Comparison of ENCODE assay signal across 21 cellular contexts in genomic region chr17:31412511-31412910, GRCh38.
"Had no signal": no experiment of that assay in that cellular context is flagged by ENCODE, and none has a peak within 500 bp of the region (broad histone marks: within the 10 kb centered on the region; RNA-seq: fewer than 3 reads in every experiment).

No MANE protein-coding gene starts in this region.

- FAIRE-seq: astrocyte, islet of Langerhans had no signal

- H3K36me3 Mint-ChIP-seq: activated naive CD4-positive, alpha-beta T cell treated with anti-CD3 and anti-CD28 coated beads, Interleukin-2, amount 50 U/mL, for 24 hours; type B pancreatic cell had no signal

- H3K4me1 ChIP-seq: breast epithelium, foreskin keratinocyte, suprapubic skin had no signal

- ATAC-seq: activated CD8-positive, alpha-beta T cell treated with anti-CD3 and anti-CD28 coated beads for 36 hours; foreskin keratinocyte; left lobe of liver had no signal

- H3K27me3 Mint-ChIP-seq: activated CD8-positive, alpha-beta T cell treated with anti-CD3 and anti-CD28 coated beads for 36 hours; activated naive CD4-positive, alpha-beta T cell treated with anti-CD3 and anti-CD28 coated beads, Interleukin-2, amount 50 U/mL, for 24 hours; stimulated activated naive CD8-positive, alpha-beta T cell treated with anti-CD3 and anti-CD28 coated beads, Interleukin-15, Interleukin-2, amounts not matched to agents 100 ng/mL and 50 ng/mL, for 24 hours had no signal

- H3K4me3 ChIP-seq: breast epithelium, suprapubic skin had no signal

- H3K9me3 Mint-ChIP-seq: activated CD4-positive, alpha-beta T cell treated with anti-CD3 and anti-CD28 coated beads, Interleukin-2, amount 10 ng/mL, durations not matched to agents 24 days and 14 days; activated CD8-positive, alpha-beta T cell treated with anti-CD3 and anti-CD28 coated beads for 36 hours; activated naive CD4-positive, alpha-beta T cell treated with anti-CD3 and anti-CD28 coated beads, Interleukin-2, amount 50 U/mL, for 24 hours; activated T-helper 2 cell treated with anti-CD3 and anti-CD28 coated beads, Interferon-gamma antibody, Interleukin-2, Interleukin-4, amounts not matched to agents 10 μg/mL and 5 μg/mL and 100 μg/mL, durations not matched to agents 14 hours and 24 hours and 36 hours; nephron; stimulated activated naive CD8-positive, alpha-beta T cell treated with anti-CD3 and anti-CD28 coated beads, Interleukin-15, Interleukin-2, amounts not matched to agents 100 ng/mL and 50 ng/mL, for 24 hours; type B pancreatic cell had no signal

- H3K4me1 Mint-ChIP-seq: activated CD4-positive, alpha-beta T cell treated with anti-CD3 and anti-CD28 coated beads, Interleukin-2, amount 10 ng/mL, durations not matched to agents 24 days and 14 days; activated naive CD4-positive, alpha-beta T cell treated with anti-CD3 and anti-CD28 coated beads, Interleukin-2, amount 50 U/mL, for 24 hours had no signal

- DNase-seq: activated CD4-positive, alpha-beta T cell treated with anti-CD3 and anti-CD28 coated beads, Interleukin-2, amount 10 ng/mL, durations not matched to agents 24 days and 14 days; activated CD8-positive, alpha-beta T cell treated with anti-CD3 and anti-CD28 coated beads for 36 hours; activated T-cell treated with anti-CD3 and anti-CD28 coated beads, Interleukin-2, amount 50 U/mL, for 1 hour; cerebellar nuclear complex; foreskin keratinocyte; hippocampal formation; midbrain; occipital lobe; stimulated activated CD4-positive, alpha-beta T cell treated with anti-CD3 and anti-CD28 coated beads, Interleukin-2, amount 100 ng/mL, for 24 hours; T-helper 1 cell; T-helper 9 cell had no signal

- H3K27ac ChIP-seq: breast epithelium, foreskin keratinocyte, suprapubic skin had no signal

- H3K27ac Mint-ChIP-seq: activated CD4-positive, alpha-beta T cell treated with anti-CD3 and anti-CD28 coated beads, Interleukin-2, amount 10 ng/mL, durations not matched to agents 24 days and 14 days; activated CD8-positive, alpha-beta T cell treated with anti-CD3 and anti-CD28 coated beads for 36 hours; activated naive CD4-positive, alpha-beta T cell treated with anti-CD3 and anti-CD28 coated beads, Interleukin-2, amount 50 U/mL, for 24 hours; activated T-helper 2 cell treated with anti-CD3 and anti-CD28 coated beads, Interferon-gamma antibody, Interleukin-2, Interleukin-4, amounts not matched to agents 10 μg/mL and 5 μg/mL and 100 μg/mL, durations not matched to agents 14 hours and 24 hours and 36 hours; nephron; stimulated activated naive CD8-positive, alpha-beta T cell treated with anti-CD3 and anti-CD28 coated beads, Interleukin-15, Interleukin-2, amounts not matched to agents 100 ng/mL and 50 ng/mL, for 24 hours; type B pancreatic cell had no signal

- H3K9me3 ChIP-seq: breast epithelium, suprapubic skin had no signal

- H3K36me3 ChIP-seq: breast epithelium, suprapubic skin had no signal

- H3K27me3 ChIP-seq: breast epithelium had no signal

- H3K4me3 Mint-ChIP-seq: activated CD4-positive, alpha-beta T cell treated with anti-CD3 and anti-CD28 coated beads, Interleukin-2, amount 10 ng/mL, durations not matched to agents 24 days and 14 days; activated CD8-positive, alpha-beta T cell treated with anti-CD3 and anti-CD28 coated beads for 36 hours; activated naive CD4-positive, alpha-beta T cell treated with anti-CD3 and anti-CD28 coated beads, Interleukin-2, amount 50 U/mL, for 24 hours; nephron; stimulated activated naive CD8-positive, alpha-beta T cell treated with anti-CD3 and anti-CD28 coated beads, Interleukin-15, Interleukin-2, amounts not matched to agents 100 ng/mL and 50 ng/mL, for 24 hours; type B pancreatic cell had no signal
